Comparison of ENCODE assay signal across 8 cellular contexts in the genomic region with DNA sequence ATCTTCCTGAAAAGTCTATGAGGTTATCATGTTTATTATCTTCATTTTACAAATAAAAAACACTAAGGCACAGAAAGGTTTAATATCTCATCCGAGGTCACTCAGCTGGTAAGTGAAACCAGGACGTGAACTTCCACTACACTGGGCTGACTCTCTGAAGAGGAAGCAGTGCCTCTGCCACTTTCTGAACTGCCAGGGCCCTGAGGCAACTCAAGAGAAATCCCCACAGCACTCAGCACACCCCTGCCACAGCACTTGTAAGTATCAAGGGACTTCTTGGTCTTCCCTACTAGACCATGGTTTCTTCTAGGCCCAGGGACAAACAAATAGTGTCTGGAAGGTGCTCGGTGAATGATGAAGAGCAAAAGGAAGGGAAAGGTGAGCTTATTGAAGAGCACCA. TPM values are rescaled to one million over a fixed set of nuclear protein-coding genes. Genes with fewer than 3 reads are reported as not detected.
A peak's percentile ranks its signal among the peaks of the same experiment; 100 is the strongest.
DNase-seq lines count a peak whose midpoint lies in the region; ATAC-seq lines count a peak whose summit lies in the region.

No MANE protein-coding gene starts in this region.

- ATAC-seq in GM19468 (IDR thresholded peaks at IDR 0.05; ENCODE audit: extremely low read depth, unreplicated experiment) (peak; percentile 36), HG03565 (IDR thresholded peaks at IDR 0.05; ENCODE audit: unreplicated experiment) (peak; percentile 60), esophagus mucosa (peak; percentile 27)

- no peaks in the 10 kb centered on the region for H3K9me3 ChIP-seq in MG63

- DNase-seq in substantia nigra (lab: John Stamatoyannopoulos, UW) (peak in 2 of 49 donors; percentile 11 to 58), MG63 (no peak), NCI-H146 (lab: John Stamatoyannopoulos, UW) (no peak)
- DNase-seq in stimulated activated CD4-positive, alpha-beta T cell treated with anti-CD3 and anti-CD28 coated beads, Interleukin-4, amount 100 ng/mL, for 1 hour = no peak
- DNase-seq in activated CD4-positive, alpha-beta T cell treated with anti-CD3 and anti-CD28 coated beads for 4 hours = no peak

- peak overlapping the region; percentile 31 for H3K27ac ChIP-seq in substantia nigra (ENCODE audit: low read depth, low read length, poor library complexity, severe bottlenecking)

- H3K27me3 ChIP-seq in MG63 = no peaks in the 10 kb centered on the region

- H3K4me3 ChIP-seq in MG63 = no peak overlapping the region

- peaks cover 2% of the 10 kb centered on the region; the same call in 1 of the 2 replicates for H3K36me3 ChIP-seq in MG63

RNA-seq across cellular contexts. Expression of gene RPL27A, which starts 49.7 kb away (rescaled TPM):
- total RNA-seq in esophagus mucosa = 1,154 TPM
- total RNA-seq in MG63 (2014; rRNA removed; shearing (Covaris generic); ENCODE audit: low replicate concordance) = 1,350 and 4,050 TPM in 2 replicates

RNA-seq across cellular contexts. Expression of gene TRIM66, which starts 49.8 kb away (rescaled TPM):
- 11.8 TPM for total RNA-seq in esophagus mucosa
- total RNA-seq in MG63 (2014; rRNA removed; shearing (Covaris generic); ENCODE audit: low replicate concordance) = 0.74 and 1.4 TPM in 2 replicates
